In genomic region chr11:73597956-73598718, GRCh38 we compare ENCODE assay signal across 8 cellular contexts. TPM values are rescaled to one million over a fixed set of nuclear protein-coding genes. Genes with fewer than 3 reads are reported as not detected.
A peak's percentile ranks its signal among the peaks of the same experiment; 100 is the strongest.
DNase-seq lines count a peak whose midpoint lies in the region; TF ChIP-seq lines count a peak whose summit lies in the region.

Gene FAM168A (minus strand): TSS chr11:73598112. CDS start chr11:73468474, 129,638 bp downstream.

- H3K4me1 ChIP-seq in neuron (ENCODE audit: insufficient read depth, low read length) (peaks cover 14% of the 10 kb centered on the region), subcutaneous abdominal adipose tissue (ENCODE audit: control insufficient read depth in 5 of 5, insufficient read depth in 5 of 5, low read length in 5 of 5) (peaks cover 0 to 18% (median 17%) of the 10 kb centered on the region in 5 donors)

- H3K27me3 ChIP-seq in neuron (ENCODE audit: insufficient read depth, low read length) (no peaks in the 10 kb centered on the region), subcutaneous abdominal adipose tissue (ENCODE audit: control insufficient read depth in 5 of 5, insufficient read depth in 4 of 5, low read length in 5 of 5) (no peaks in the 10 kb centered on the region)

- CTCF ChIA-PET in HEK293T (lab: Yijun Ruan, JAX) = no interaction called here

- peak within 1 kb of the TSS; percentile 59 for H3K27ac ChIP-seq in subcutaneous abdominal adipose tissue (ENCODE audit: low read depth, low read length)

- H3K36me3 ChIP-seq in neuron (ENCODE audit: insufficient read depth, low read length) (no peaks in the 10 kb centered on the region), subcutaneous abdominal adipose tissue (ENCODE audit: control insufficient read depth in 5 of 5, insufficient read depth in 5 of 5, low read length in 5 of 5) (no peaks in the 10 kb centered on the region)

- in situ Hi-C loops in SK-MEL-5 (cut with HindIII; ENCODE audit: low pct_unique_long_range_greater_than_20kb, low sequenced_read_pairs) = no loop called here

- POLR2A ChIA-PET in HEK293T (lab: Yijun Ruan, JAX) = interaction anchor here (0.6 to 1.5 kb wide), 14 partner anchors 11 to 895 kb away, joined by 3 to 12 read pairs (median 4); partner anchors contain the start of genes LIPT2 and UCP2

- DNase-seq in GM04504 (ENCODE audit: low read depth) (peak; percentile 96), HEK293T (ENCODE audit: extremely low spot score) (peak; percentile 92), MV-4-11 (lab: John Stamatoyannopoulos, UW) (peak; percentile 95), SK-MEL-5 (ENCODE audit: low read depth, low spot score) (peak; percentile 99), foreskin melanocyte (peak; percentile 98)
- DNase-seq in activated naive CD4-positive, alpha-beta T cell treated with Interleukin-2 at 50 U/mL for 16 hours = peak; percentile 93

- H3K4me3 ChIP-seq in neuron (ENCODE audit: low read length) (peak within 1 kb of the TSS; percentile 55), subcutaneous abdominal adipose tissue (ENCODE audit: low read depth in 1 of 5, low read length in 5 of 5) (peak within 1 kb of the TSS; percentile 63 to 94 (median 89))

- peak within 1 kb of the TSS; percentile 46 for H2AFZ ChIP-seq in neuron (ENCODE audit: low read depth, low read length)

- H3K9me3 ChIP-seq in neuron (ENCODE audit: low read length) (no peaks in the 10 kb centered on the region), subcutaneous abdominal adipose tissue (ENCODE audit: control insufficient read depth in 5 of 5, low read length in 5 of 5) (no peaks in the 10 kb centered on the region)

- peak within 1 kb of the TSS; percentile 58 to 85 (median 71) for H3K9ac ChIP-seq in subcutaneous abdominal adipose tissue (ENCODE audit: low read length in 5 of 5)

TF ChIP-seq in HEK293T, 16 proteins besides CTCF, POLR2A, EP300 and RAD21:
- peak; percentile 77 for TF ChIP-seq SUZ12 (IDR thresholded peaks at IDR 0.05)
- no peak for TF ChIP-seq PKNOX1 (IDR thresholded peaks at IDR 0.05)
- TF ChIP-seq HDGF (IDR thresholded peaks at IDR 0.05; ENCODE audit: borderline replicate concordance) = peak; percentile 88; the same call in 1 of the 2 replicates
- no peak for TF ChIP-seq L3MBTL2 (conservative IDR thresholded peaks at IDR 0.05)
- TF ChIP-seq ELF4 (IDR thresholded peaks at IDR 0.05) = peak; percentile 70; the same call in 1 of the 2 replicates
- no peak for TF ChIP-seq SP1 (IDR thresholded peaks at IDR 0.05)
- 0 out of 2 replicates have a peak, but pooled peaks have one; percentile 89 for TF ChIP-seq CTBP1 (IDR thresholded peaks at IDR 0.05; ENCODE audit: borderline replicate concordance)

RNA-seq across cellular contexts. Expression of gene FAM168A, which starts in this region (rescaled TPM):
- total RNA-seq in SK-MEL-5 (2014; rRNA removed; shearing (Covaris generic)) = 25.7 and 27.0 TPM in 2 replicates
- 46.0 and 55.9 TPM in 2 replicates for polyA plus RNA-seq in SK-MEL-5 (2015; cell fraction: cytosol; rRNA removed)
- polyA plus RNA-seq in SK-MEL-5 (2015; cell fraction: nucleus; rRNA removed) = 40.7 and 61.5 TPM in 2 replicates

Comparison
In these comparisons a context has a peak if more than half of its experiments do, and no peak if none do; other contexts are left out.
1. Peak in every context shown above with its lines: DNase-seq, H3K4me3 ChIP-seq and H3K27ac ChIP-seq.